Comparison of ENCODE assay signal across 22 cellular contexts in genomic region chr19:17195106-17195505, GRCh38.
"Had no signal": no experiment of that assay in that cellular context is flagged by ENCODE, and none has a peak within 500 bp of the region (broad histone marks: within the 10 kb centered on the region; RNA-seq: fewer than 3 reads in every experiment).

No MANE protein-coding gene starts in this region.

- H3K9me3 ChIP-seq: MG63, SJSA1 had no signal

- DNase-seq: IMR-90, Karpas-422, KG1, MG63, NCI-H1092, NCI-H1105 treated with DMSO at 0.1 percent for 48 hours, NCI-H1417 treated with DMSO at 0.1 percent for 48 hours, NCI-H146, NCI-H1694 treated with DMSO at 0.1 percent for 48 hours, NCI-H1930, NCI-H2081, NCI-H2107, NCI-H2227 treated with DMSO at 0.1 percent for 48 hours, NCI-H524 treated with DMSO at 0.1 percent for 48 hours, NCI-H69, NCI-H774, Right ventricle myocardium superior, RPMI8226, SIG-M5 had no signal

- H3K27me3 ChIP-seq: MG63, SJSA1 had no signal

- ATAC-seq: HepG2 had no signal

- H3K4me3 ChIP-seq: MG63, SJSA1, SK-N-MC had no signal

- H3K27ac ChIP-seq: SJSA1, SK-N-MC had no signal

- H3K4me1 ChIP-seq: SJSA1 had no signal
